Comparison of ENCODE assay signal across 7 cellular contexts in genomic region chr17:68600881-68601564, GRCh38. TPM values are rescaled to one million over a fixed set of nuclear protein-coding genes. Genes with fewer than 3 reads are reported as not detected.
DNase-seq lines count a peak whose midpoint lies in the region; ATAC-seq and TF ChIP-seq lines count a peak whose summit lies in the region.

Gene FAM20A (minus strand): TSS chr17:68601367. CDS start chr17:68600666, 701 bp downstream.

- H3K36me3 Mint-ChIP-seq in activated B cell treated with CpG ODN at 0.5 μM for 24 hours (ENCODE audit: low read depth) (no peaks in the 10 kb centered on the region), neural progenitor cell (no peaks in the 10 kb centered on the region)

- H3K9me3 ChIP-seq in neural progenitor cell (ENCODE audit: low read depth) (no peaks in the 10 kb centered on the region), PC-9 (ENCODE audit: insufficient read depth, low read depth) (no peaks in the 10 kb centered on the region)

- H3K79me2 ChIP-seq in neural progenitor cell (ENCODE audit: low read depth): no peaks in the 10 kb centered on the region
- no peaks in the 10 kb centered on the region for H3K79me2 ChIP-seq in PC-9 (ENCODE audit: low read depth)

- DNase-seq in HL-60 (ENCODE audit: low read depth in 1 of 2, low spot score in 1 of 2): no peak
- peak; percentile 15 for DNase-seq in activated B cell treated with CpG ODN at 0.5 μM for 24 hours
- DNase-seq in fibroblast of villous mesenchyme (ENCODE audit: low read depth): no peak
- peak; percentile 59 for DNase-seq in neural progenitor cell (ENCODE audit: low spot score)
- no peak for DNase-seq in PC-9
- no peak for DNase-seq in SHP77 (lab: John Stamatoyannopoulos, UW)

- H3K27ac ChIP-seq in HL-60 (replicated peaks) (no peak within 1 kb of the TSS), neural progenitor cell (no peak within 1 kb of the TSS), PC-9 (no peak within 1 kb of the TSS)

- H3K27me3 ChIP-seq in HL-60 (ENCODE audit: insufficient read depth, poor library complexity, severe bottlenecking) (peaks cover 32% of the 10 kb centered on the region), neural progenitor cell (peaks cover 58% of the 10 kb centered on the region), PC-9 (ENCODE audit: insufficient read depth, low read depth) (peaks cover 17% of the 10 kb centered on the region; the same call in 1 of the 2 replicates)

- intact Hi-C loops in activated B cell treated with CpG ODN at 0.5 μM for 24 hours (cut with micrococcal nuclease): no loop called here
- intact Hi-C loops in PC-9 (cut with micrococcal nuclease; ENCODE audit: unreplicated experiment): no loop called here

- H4K20me1 ChIP-seq in neural progenitor cell (ENCODE audit: low read depth): no peaks in the 10 kb centered on the region
- H4K20me1 ChIP-seq in PC-9 (ENCODE audit: insufficient read depth): no peaks in the 10 kb centered on the region

- BruUV-seq in PC-9 (replicated peaks; lab: Mats Ljungman, UMichigan): no TSS peak

- H3K4me1 ChIP-seq in neural progenitor cell: peaks cover 2% of the 10 kb centered on the region
- no peaks in the 10 kb centered on the region for H3K4me1 ChIP-seq in PC-9 (replicated peaks; ENCODE audit: insufficient read depth)

- peak within 1 kb of the TSS; percentile 89 for H3K4me2 ChIP-seq in neural progenitor cell
- no peak within 1 kb of the TSS for H3K4me2 ChIP-seq in PC-9

- H3F3A ChIP-seq in neural progenitor cell (ENCODE audit: low read depth) (no peaks in the 10 kb centered on the region), PC-9 (ENCODE audit: insufficient read depth, low read depth) (no peaks in the 10 kb centered on the region)

- no peak within 1 kb of the TSS for H3K27ac Mint-ChIP-seq in activated B cell treated with CpG ODN at 0.5 μM for 24 hours
- H3K27ac Mint-ChIP-seq in neural progenitor cell: no peak within 1 kb of the TSS

- POLR2A ChIA-PET in activated B cell treated with CpG ODN at 0.5 μM for 24 hours (lab: Charles Lee) (no interaction called here), PC-9 (lab: Charles Lee; ENCODE audit: unreplicated experiment) (no interaction called here)

- no peak for TF ChIP-seq CTCF in HL-60 (IDR thresholded peaks at IDR 0.05; ENCODE audit: insufficient read depth, low read length)
- no peak for TF ChIP-seq CTCF in activated B cell treated with CpG ODN at 0.5 μM for 24 hours (IDR thresholded peaks at IDR 0.05)
- no peak for TF ChIP-seq CTCF in fibroblast of villous mesenchyme (IDR thresholded peaks at IDR 0.05; ENCODE audit: insufficient read depth, low read depth, low read length)
- no peak for TF ChIP-seq CTCF in neural progenitor cell (IDR thresholded peaks at IDR 0.05)
- no peak for TF ChIP-seq CTCF in PC-9 (conservative IDR thresholded peaks at IDR 0.05)

- H3K4me3 ChIP-seq in HL-60 (replicated peaks; ENCODE audit: insufficient read depth, low read length): peak within 1 kb of the TSS; percentile 42
- H3K4me3 ChIP-seq in fibroblast of villous mesenchyme (ENCODE audit: low read depth, low read length): peak within 1 kb of the TSS; percentile 66
- H3K4me3 ChIP-seq in neural progenitor cell: peak within 1 kb of the TSS; percentile 62
- H3K4me3 ChIP-seq in PC-9: no peak within 1 kb of the TSS

- no peaks in the 10 kb centered on the region for H3K9me2 ChIP-seq in PC-9 (ENCODE audit: insufficient read depth)

- H3K4me3 Mint-ChIP-seq in activated B cell treated with CpG ODN at 0.5 μM for 24 hours (no peak within 1 kb of the TSS), neural progenitor cell (peak within 1 kb of the TSS; percentile 78)

- no peaks in the 10 kb centered on the region for H3K36me3 ChIP-seq in neural progenitor cell
- H3K36me3 ChIP-seq in PC-9 (ENCODE audit: low read depth): no peaks in the 10 kb centered on the region

- no peak for ATAC-seq in activated B cell treated with CpG ODN at 0.5 μM for 24 hours (ENCODE audit: low read depth)
- no peak for ATAC-seq in HG02885 (IDR thresholded peaks at IDR 0.05; ENCODE audit: poor library complexity, unreplicated experiment)

- CTCF ChIA-PET in activated B cell treated with CpG ODN at 0.5 μM for 24 hours (lab: Charles Lee): interaction anchor here (0.6 kb wide), 1 partner anchor 336 kb away, joined by 3 read pairs; no protein-coding TSS in a partner anchor
- CTCF ChIA-PET in PC-9 (lab: Charles Lee): no interaction called here

- H3K27me3 Mint-ChIP-seq in activated B cell treated with CpG ODN at 0.5 μM for 24 hours: peaks cover 57% of the 10 kb centered on the region
- peaks cover 46% of the 10 kb centered on the region for H3K27me3 Mint-ChIP-seq in neural progenitor cell (ENCODE audit: insufficient read depth, low read depth)

- H3K9me3 Mint-ChIP-seq in activated B cell treated with CpG ODN at 0.5 μM for 24 hours (peaks cover under 1% of the 10 kb centered on the region), neural progenitor cell (peaks cover under 1% of the 10 kb centered on the region)

- H3K9ac ChIP-seq in neural progenitor cell: peak within 1 kb of the TSS; percentile 3

- H3K4me1 Mint-ChIP-seq in activated B cell treated with CpG ODN at 0.5 μM for 24 hours (peaks cover 8% of the 10 kb centered on the region), neural progenitor cell (peaks cover 5% of the 10 kb centered on the region)

- H2AFZ ChIP-seq in neural progenitor cell (replicated peaks) (peak within 1 kb of the TSS; percentile 98), PC-9 (no peak within 1 kb of the TSS)

RNA-seq across cellular contexts. Expression of gene FAM20A, which starts in this region (rescaled TPM):
- not detected in 2 replicates for total RNA-seq in activated B cell treated with CpG ODN at 0.5 μM for 24 hours
- 0.97 and 2.2 TPM in 2 replicates for total RNA-seq in fibroblast of villous mesenchyme
- total RNA-seq in neural progenitor cell (ENCODE audit: low replicate concordance): 0.22 and 0.41 TPM in 2 replicates
- not detected in 2 replicates for total RNA-seq in PC-9 (2021)

Comparison
In these comparisons a context has a peak if more than half of its experiments do, and no peak if none do; other contexts are left out.
1. Peak in DNase-seq in activated B cell treated with CpG ODN at 0.5 μM for 24 hours; RNA of the gene not detected or under 1 TPM.
2. Peak in DNase-seq, H3K4me3 ChIP-seq, H3K9ac ChIP-seq and H3K4me2 ChIP-seq in neural progenitor cell; RNA of the gene not detected or under 1 TPM.